In the genomic region with DNA sequence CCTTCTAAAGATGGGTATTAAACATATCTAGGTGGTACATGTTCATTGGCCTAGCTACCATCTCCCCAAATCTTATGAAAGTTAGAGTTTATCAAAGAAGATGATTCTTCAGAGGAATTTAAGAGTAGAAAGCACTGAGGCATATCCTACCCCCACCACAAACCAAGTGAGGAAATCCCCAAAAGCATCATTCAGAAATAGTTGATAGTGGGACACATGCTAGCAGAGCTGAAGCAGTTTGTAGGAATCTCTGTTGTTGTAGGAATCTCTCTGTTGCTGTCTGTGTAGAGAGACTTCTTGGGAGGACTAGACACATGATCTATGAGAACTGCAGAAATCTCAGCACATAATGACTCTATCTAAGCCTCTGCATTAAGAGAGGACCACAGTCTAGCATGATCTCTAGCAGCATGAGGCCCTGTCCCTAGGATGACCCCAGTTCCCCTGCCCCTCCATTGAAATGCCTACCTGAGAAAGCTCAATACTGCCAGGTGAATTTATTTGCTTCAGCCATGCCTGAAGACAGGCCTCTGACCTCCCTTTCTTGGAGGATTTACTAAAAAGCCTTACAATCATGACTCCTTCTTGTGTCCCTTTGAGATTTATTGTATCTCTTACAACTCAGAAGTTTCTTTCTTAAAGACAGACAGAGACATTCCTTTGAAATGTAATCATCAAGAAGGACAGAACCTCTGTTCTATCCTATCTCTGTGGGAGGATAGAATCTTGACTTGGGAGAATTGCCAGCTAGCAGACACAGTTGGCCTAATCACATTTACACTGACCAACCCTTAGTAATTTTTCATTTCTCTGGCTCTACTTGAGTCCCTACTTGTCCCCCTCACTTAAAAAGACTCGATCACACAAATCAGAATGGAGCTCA, we compare ENCODE assay signal across 12 cellular contexts.
A peak's percentile ranks its signal among the peaks of the same experiment; 100 is the strongest.
DNase-seq lines count a peak whose midpoint lies in the region; ATAC-seq lines count a peak whose summit lies in the region.
"Had no signal": no experiment of that assay in that cellular context is flagged by ENCODE, and none has a peak within 500 bp of the region (broad histone marks: within the 10 kb centered on the region; RNA-seq: fewer than 3 reads in every experiment).

No MANE protein-coding gene starts in this region.

- H3K9me3 ChIP-seq in mesenchymal stem cell (ENCODE audit: control insufficient read depth, low read length), result no peaks in the 10 kb centered on the region
- H3K9me3 ChIP-seq in naive thymus-derived CD4-positive, alpha-beta T cell (ENCODE audit: control insufficient read depth in 2 of 3, low read length in 3 of 3), result peaks cover 0 to 3% (median 0%) of the 10 kb centered on the region in 3 experiments

- H3K27me3 ChIP-seq in mesenchymal stem cell (ENCODE audit: control insufficient read depth in 1 of 2, insufficient read depth in 1 of 2, low read length in 2 of 2), result no peaks in the 10 kb centered on the region
- H3K27me3 ChIP-seq in naive thymus-derived CD4-positive, alpha-beta T cell (ENCODE audit: control insufficient read depth in 2 of 2, insufficient read depth in 2 of 2, low read length in 2 of 2), result no peaks in the 10 kb centered on the region

- no peak overlapping the region for H4K91ac ChIP-seq in mesenchymal stem cell (ENCODE audit: low read length)

- H3K27ac ChIP-seq in mesenchymal stem cell (ENCODE audit: low read length, poor library complexity, severe bottlenecking), result peak overlapping the region; percentile 71
- H3K27ac ChIP-seq in naive thymus-derived CD4-positive, alpha-beta T cell (ENCODE audit: low read depth, low read length), result no peak overlapping the region

- H3K36me3 ChIP-seq in mesenchymal stem cell (ENCODE audit: control insufficient read depth in 1 of 2, insufficient read depth in 2 of 2, low read depth in 1 of 2, low read length in 2 of 2), result no peaks in the 10 kb centered on the region
- no peaks in the 10 kb centered on the region for H3K36me3 ChIP-seq in naive thymus-derived CD4-positive, alpha-beta T cell (ENCODE audit: control insufficient read depth in 2 of 3, insufficient read depth in 3 of 3, low read length in 3 of 3)

- H3K4me1 ChIP-seq in mesenchymal stem cell (ENCODE audit: control insufficient read depth, insufficient read depth, low read depth, low read length), result no peaks in the 10 kb centered on the region
- H3K4me1 ChIP-seq in naive thymus-derived CD4-positive, alpha-beta T cell (ENCODE audit: control insufficient read depth in 2 of 2, insufficient read depth in 2 of 2, low read length in 2 of 2), result no peaks in the 10 kb centered on the region

- H3K4me3 Mint-ChIP-seq in naive thymus-derived CD4-positive, alpha-beta T cell, result no peak overlapping the region
- H3K4me3 Mint-ChIP-seq: stimulated activated naive CD8-positive, alpha-beta T cell treated with anti-CD3 and anti-CD28 coated beads, Interleukin-15, Interleukin-2, amounts not matched to agents 100 ng/mL and 50 ng/mL, for 24 hours had no signal

- H3K36me3 Mint-ChIP-seq in naive thymus-derived CD4-positive, alpha-beta T cell, result no peaks in the 10 kb centered on the region

- no peaks in the 10 kb centered on the region for H3K79me1 ChIP-seq in mesenchymal stem cell (replicated peaks; ENCODE audit: low read length, poor library complexity, severe bottlenecking)

- H4K8ac ChIP-seq in mesenchymal stem cell (ENCODE audit: low read length), result no peak overlapping the region

- peak overlapping the region in 1 of 2 experiments; percentile 49 for H3K4ac ChIP-seq in mesenchymal stem cell (ENCODE audit: low read depth in 1 of 2, low read length in 2 of 2)

- POLR2A ChIA-PET in naive thymus-derived CD4-positive, alpha-beta T cell (lab: Charles Lee), result no interaction called here

- H2AK5ac ChIP-seq in mesenchymal stem cell (ENCODE audit: low read length, severe bottlenecking), result no peak overlapping the region

- H3K18ac ChIP-seq in mesenchymal stem cell (ENCODE audit: low read depth in 1 of 2, low read length in 2 of 2), result peak overlapping the region; percentile 11 to 76

- H3K9ac ChIP-seq in mesenchymal stem cell (ENCODE audit: low read length), result no peak overlapping the region

- H3K4me3 ChIP-seq in mesenchymal stem cell (ENCODE audit: insufficient read depth in 1 of 2, low read depth in 1 of 2, low read length in 2 of 2), result no peak overlapping the region
- no peak overlapping the region for H3K4me3 ChIP-seq in naive thymus-derived CD4-positive, alpha-beta T cell (ENCODE audit: low read length)

- ATAC-seq in GM18502 (IDR thresholded peaks at IDR 0.05; ENCODE audit: poor library complexity, unreplicated experiment) (peak; percentile 70), HG02610 (IDR thresholded peaks at IDR 0.05; ENCODE audit: unreplicated experiment) (peak; percentile 88), sciatic nerve (no peak)
- ATAC-seq in naive thymus-derived CD4-positive, alpha-beta T cell, result no peak

- H3K27me3 Mint-ChIP-seq in naive thymus-derived CD4-positive, alpha-beta T cell, result no peaks in the 10 kb centered on the region
- H3K27me3 Mint-ChIP-seq: stimulated activated naive CD8-positive, alpha-beta T cell treated with anti-CD3 and anti-CD28 coated beads, Interleukin-15, Interleukin-2, amounts not matched to agents 100 ng/mL and 50 ng/mL, for 24 hours had no signal

- no peak overlapping the region for H3K14ac ChIP-seq in mesenchymal stem cell (ENCODE audit: low read length in 2 of 2)

- H3K9me3 Mint-ChIP-seq in naive thymus-derived CD4-positive, alpha-beta T cell, result peaks cover 2 to 12% (median 3%) of the 10 kb centered on the region in 11 donors

- no peak overlapping the region for H3K23ac ChIP-seq in mesenchymal stem cell (ENCODE audit: low read length in 2 of 2)

- peak; percentile 13 for DNase-seq in RPMI7951 (ENCODE audit: low read depth)
- peak; percentile 70 for DNase-seq in mesenchymal stem cell
- no peak for DNase-seq in central memory CD4-positive, alpha-beta T cell
- no peak for DNase-seq in sciatic nerve (ENCODE audit: low spot score)
- no peak for DNase-seq in naive thymus-derived CD4-positive, alpha-beta T cell
- DNase-seq in ureter (ENCODE audit: low spot score), result no peak
- DNase-seq: activated T-cell treated with anti-CD3 and anti-CD28 coated beads for 4 hours, cortex of kidney, T1000 had no signal

- intact Hi-C loops in sciatic nerve (cut with DNase I), result no loop called here
- intact Hi-C loops in naive thymus-derived CD4-positive, alpha-beta T cell (cut with micrococcal nuclease), result no loop called here

- H2BK12ac ChIP-seq in mesenchymal stem cell (ENCODE audit: low read length in 2 of 2), result peak overlapping the region in 1 of 2 experiments; percentile 90

- H2BK120ac ChIP-seq in mesenchymal stem cell (ENCODE audit: low read depth, low read length), result peak overlapping the region; percentile 42

- WGBS in mesenchymal stem cell, result 86% methylated on average over 1 of the region's 1 CpG

- no peak overlapping the region for H3K4me2 ChIP-seq in mesenchymal stem cell (ENCODE audit: low read length, poor library complexity, severe bottlenecking)

- H2BK5ac ChIP-seq in mesenchymal stem cell (ENCODE audit: low read depth, low read length, poor library complexity, severe bottlenecking), result no peak overlapping the region

- no peak overlapping the region for H3K27ac Mint-ChIP-seq in naive thymus-derived CD4-positive, alpha-beta T cell
- H3K27ac Mint-ChIP-seq: stimulated activated naive CD8-positive, alpha-beta T cell treated with anti-CD3 and anti-CD28 coated beads, Interleukin-15, Interleukin-2, amounts not matched to agents 100 ng/mL and 50 ng/mL, for 24 hours had no signal

- H2BK15ac ChIP-seq in mesenchymal stem cell (ENCODE audit: low read depth, poor library complexity, severe bottlenecking), result no peak overlapping the region

- no peaks in the 10 kb centered on the region for H3K4me1 Mint-ChIP-seq in naive thymus-derived CD4-positive, alpha-beta T cell

- CTCF ChIA-PET in naive thymus-derived CD4-positive, alpha-beta T cell (lab: Charles Lee), result no interaction called here

- no peak overlapping the region for H2AFZ ChIP-seq in mesenchymal stem cell (ENCODE audit: low read depth, low read length)

Comparison
In these comparisons a context has a peak if more than half of its experiments do, and no peak if none do; other contexts are left out.
1. ATAC-seq: peak in GM18502 (single experiment) and HG02610 (single experiment); none in sciatic nerve (single experiment) and naive thymus-derived CD4-positive, alpha-beta T cell (single experiment).
2. DNase-seq: peak in RPMI7951 (single experiment) and mesenchymal stem cell (single experiment); none in central memory CD4-positive, alpha-beta T cell (single experiment), sciatic nerve (single experiment), naive thymus-derived CD4-positive, alpha-beta T cell (0 of 9) and ureter (single experiment).